In genomic region chr1:77961392-77961791, GRCh38 we compare ENCODE assay signal across 22 cellular contexts. TPM values are rescaled to one million over a fixed set of nuclear protein-coding genes. Genes with fewer than 3 reads are reported as not detected.
DNase-seq lines count a peak whose midpoint lies in the region; ATAC-seq, FAIRE-seq and TF ChIP-seq lines count a peak whose summit lies in the region.
"Had no signal": no experiment of that assay in that cellular context is flagged by ENCODE, and none has a peak within 500 bp of the region (broad histone marks: within the 10 kb centered on the region; RNA-seq: fewer than 3 reads in every experiment).

No MANE protein-coding gene starts in this region.

- no peak for DNase-seq in activated CD4-positive, alpha-beta T cell treated with anti-CD3 and anti-CD28 coated beads, Interleukin-2, amount 10 ng/mL, durations not matched to agents 24 days and 14 days
- no peak for DNase-seq in activated CD4-positive, alpha-beta T cell treated with anti-CD3 and anti-CD28 coated beads, Interleukin-2, amount 10 ng/mL, durations not matched to agents 7 days and 5 days
- DNase-seq in GM18507 (ENCODE audit: extremely low spot score, insufficient read length, low read depth) (no peak), adrenal gland (peak in 3 of 7 donors; percentile 32 to 40 (median 35)), mucosa of descending colon (no peak), lower lobe of right lung (no peak), GF-D8 (lab: John Stamatoyannopoulos, UW) (no peak)
- DNase-seq: activated gamma-delta T cell treated with Interleukin-2 at 50 U/mL for 16 hours, BE2C, erythroblast, foreskin fibroblast, GM23248, hippocampal formation, Kasumi-1, NCI-H1930, NCI-H748 treated with DMSO at 0.1 percent for 48 hours, occipital lobe, upper lobe of left lung had no signal

- TF ChIP-seq CTCF in adrenal gland (IDR thresholded peaks at IDR 0.05) (no peak), mucosa of descending colon (IDR thresholded peaks at IDR 0.05) (no peak), lower lobe of right lung (IDR thresholded peaks at IDR 0.05) (no peak)

- H3K27me3 ChIP-seq in adrenal gland: no peaks in the 10 kb centered on the region
- H3K27me3 ChIP-seq in lower lobe of right lung (ENCODE audit: low read depth): no peaks in the 10 kb centered on the region
- H3K27me3 ChIP-seq: BE2C, upper lobe of left lung had no signal

- H3K4me3 ChIP-seq in adrenal gland (no peak overlapping the region), mucosa of descending colon (no peak overlapping the region), lower lobe of right lung (no peak overlapping the region)
- H3K4me3 ChIP-seq: GM23248, lung, upper lobe of left lung had no signal

- no peaks in the 10 kb centered on the region for H3K9me3 Mint-ChIP-seq in activated CD4-positive, alpha-beta T cell treated with anti-CD3 and anti-CD28 coated beads, Interleukin-2, amount 10 ng/mL, durations not matched to agents 24 days and 14 days
- H3K9me3 Mint-ChIP-seq in activated CD4-positive, alpha-beta T cell treated with anti-CD3 and anti-CD28 coated beads, Interleukin-2, amount 10 ng/mL, durations not matched to agents 7 days and 5 days: no peaks in the 10 kb centered on the region
- H3K9me3 Mint-ChIP-seq: WTC11 had no signal

- no peak overlapping the region for H3K4me3 Mint-ChIP-seq in activated CD4-positive, alpha-beta T cell treated with anti-CD3 and anti-CD28 coated beads, Interleukin-2, amount 10 ng/mL, durations not matched to agents 24 days and 14 days
- H3K4me3 Mint-ChIP-seq in activated CD4-positive, alpha-beta T cell treated with anti-CD3 and anti-CD28 coated beads, Interleukin-2, amount 10 ng/mL, durations not matched to agents 7 days and 5 days: no peak overlapping the region
- H3K4me3 Mint-ChIP-seq: WTC11 had no signal

- no peak for TF ChIP-seq POLR2A in adrenal gland (IDR thresholded peaks at IDR 0.05)

- peaks cover 73% of the 10 kb centered on the region for H3K36me3 Mint-ChIP-seq in activated CD4-positive, alpha-beta T cell treated with anti-CD3 and anti-CD28 coated beads, Interleukin-2, amount 10 ng/mL, durations not matched to agents 24 days and 14 days (ENCODE audit: low read depth)
- peaks cover 75% of the 10 kb centered on the region for H3K36me3 Mint-ChIP-seq in activated CD4-positive, alpha-beta T cell treated with anti-CD3 and anti-CD28 coated beads, Interleukin-2, amount 10 ng/mL, durations not matched to agents 7 days and 5 days (ENCODE audit: low read depth)

- WGBS in adrenal gland, 4 donors: 42 to 54% (median 48%) methylated on average over 2 of the region's 2 CpGs

- H3K9me3 ChIP-seq in adrenal gland (replicated peaks in 1 of 3): no peaks in the 10 kb centered on the region
- H3K9me3 ChIP-seq in mucosa of descending colon: no peaks in the 10 kb centered on the region
- H3K9me3 ChIP-seq in lower lobe of right lung: no peaks in the 10 kb centered on the region
- H3K9me3 ChIP-seq: BE2C, upper lobe of left lung had no signal

- POLR2A ChIA-PET in activated CD4-positive, alpha-beta T cell treated with anti-CD3 and anti-CD28 coated beads, Interleukin-2, amount 10 ng/mL, durations not matched to agents 7 days and 5 days (lab: Charles Lee): no interaction called here

- intact Hi-C loops in activated CD4-positive, alpha-beta T cell treated with anti-CD3 and anti-CD28 coated beads, Interleukin-2, amount 10 ng/mL, durations not matched to agents 24 days and 14 days (cut with micrococcal nuclease): loop anchor here (5.0 kb wide), 1 partner anchor 41 kb away; the partner anchor contains the start of gene DNAJB4
- intact Hi-C loops in adrenal gland (cut with DNase I): no loop called here
- intact Hi-C loops in mucosa of descending colon (cut with DNase I, micrococcal nuclease): no loop called here
- intact Hi-C loops in lower lobe of right lung (cut with DNase I): no loop called here

- peaks cover 17 to 47% of the 10 kb centered on the region in 2 donors for H3K4me1 ChIP-seq in adrenal gland (replicated peaks in 1 of 2)
- no peaks in the 10 kb centered on the region for H3K4me1 ChIP-seq in mucosa of descending colon (ENCODE audit: low read depth)
- no peaks in the 10 kb centered on the region for H3K4me1 ChIP-seq in lower lobe of right lung
- H3K4me1 ChIP-seq: BE2C had no signal

- H3K27me3 Mint-ChIP-seq in activated CD4-positive, alpha-beta T cell treated with anti-CD3 and anti-CD28 coated beads, Interleukin-2, amount 10 ng/mL, durations not matched to agents 24 days and 14 days: no peaks in the 10 kb centered on the region
- H3K27me3 Mint-ChIP-seq in activated CD4-positive, alpha-beta T cell treated with anti-CD3 and anti-CD28 coated beads, Interleukin-2, amount 10 ng/mL, durations not matched to agents 7 days and 5 days: no peaks in the 10 kb centered on the region

- peaks cover 25% of the 10 kb centered on the region for H3K4me1 Mint-ChIP-seq in activated CD4-positive, alpha-beta T cell treated with anti-CD3 and anti-CD28 coated beads, Interleukin-2, amount 10 ng/mL, durations not matched to agents 24 days and 14 days
- peaks cover 9% of the 10 kb centered on the region for H3K4me1 Mint-ChIP-seq in activated CD4-positive, alpha-beta T cell treated with anti-CD3 and anti-CD28 coated beads, Interleukin-2, amount 10 ng/mL, durations not matched to agents 7 days and 5 days
- H3K4me1 Mint-ChIP-seq: WTC11 had no signal

- peaks cover 0 to 97% of the 10 kb centered on the region in 2 donors for H3K36me3 ChIP-seq in adrenal gland (replicated peaks in 1 of 2)
- peaks cover 31% of the 10 kb centered on the region for H3K36me3 ChIP-seq in mucosa of descending colon (ENCODE audit: low read depth)
- H3K36me3 ChIP-seq in lower lobe of right lung: peaks cover 99% of the 10 kb centered on the region

- FAIRE-seq in GM18507 (lab: Jason Lieb, UNC): peak; percentile 21
- FAIRE-seq: A204.1 had no signal

- H3K27ac ChIP-seq in adrenal gland: peak overlapping the region in 3 of 5 donors; percentile 45 to 66 (median 48)
- H3K27ac ChIP-seq in lower lobe of right lung: no peak overlapping the region
- H3K27ac ChIP-seq: GM23248, upper lobe of left lung had no signal

- H3K27ac Mint-ChIP-seq in activated CD4-positive, alpha-beta T cell treated with anti-CD3 and anti-CD28 coated beads, Interleukin-2, amount 10 ng/mL, durations not matched to agents 24 days and 14 days: peak overlapping the region; percentile 61
- H3K27ac Mint-ChIP-seq in activated CD4-positive, alpha-beta T cell treated with anti-CD3 and anti-CD28 coated beads, Interleukin-2, amount 10 ng/mL, durations not matched to agents 7 days and 5 days: no peak overlapping the region
- H3K27ac Mint-ChIP-seq: WTC11 had no signal

- ATAC-seq in mucosa of descending colon: peak; percentile 22
- no peak for ATAC-seq in lower lobe of right lung
- ATAC-seq in GM18907 (IDR thresholded peaks at IDR 0.05; ENCODE audit: unreplicated experiment): no peak
- ATAC-seq: WTC11 had no signal

- CTCF ChIA-PET in activated CD4-positive, alpha-beta T cell treated with anti-CD3 and anti-CD28 coated beads, Interleukin-2, amount 10 ng/mL, durations not matched to agents 7 days and 5 days (lab: Charles Lee): no interaction called here

RNA-seq across cellular contexts. Expression of gene FUBP1, which starts 17.5 kb away (rescaled TPM):
- 278 and 284 TPM in 2 replicates for total RNA-seq in activated CD4-positive, alpha-beta T cell treated with anti-CD3 and anti-CD28 coated beads, Interleukin-2, amount 10 ng/mL, durations not matched to agents 24 days and 14 days
- total RNA-seq in activated CD4-positive, alpha-beta T cell treated with anti-CD3 and anti-CD28 coated beads, Interleukin-2, amount 10 ng/mL, durations not matched to agents 7 days and 5 days: 100 to 1,000 TPM; 193 to 217 TPM
- 100 to 1,000 TPM in 4 of 8 donors, 10 to 100 TPM in 4; 65.8 to 169 (median 108) TPM for total RNA-seq in adrenal gland
- 100 to 1,000 TPM in 1 of 3 donors, 10 to 100 TPM in 2; 37.3 to 177 (median 59.2) TPM for polyA plus RNA-seq in adrenal gland
- total RNA-seq in mucosa of descending colon: 100 to 1,000 TPM in 1 of 3 donors, 10 to 100 TPM in 2; 86.5 to 105 (median 97.8) TPM
- 96.6 TPM for total RNA-seq in lower lobe of right lung

RNA-seq across cellular contexts. Expression of gene DNAJB4, which starts 43.3 kb away (rescaled TPM):
- total RNA-seq in activated CD4-positive, alpha-beta T cell treated with anti-CD3 and anti-CD28 coated beads, Interleukin-2, amount 10 ng/mL, durations not matched to agents 24 days and 14 days: 10.3 and 11.0 TPM in 2 replicates
- 10 to 100 TPM; 11.5 to 13.2 TPM for total RNA-seq in activated CD4-positive, alpha-beta T cell treated with anti-CD3 and anti-CD28 coated beads, Interleukin-2, amount 10 ng/mL, durations not matched to agents 7 days and 5 days
- total RNA-seq in adrenal gland: 100 to 1,000 TPM in 2 of 8 donors, 10 to 100 TPM in 6; 31.8 to 182 (median 68.8) TPM
- polyA plus RNA-seq in adrenal gland: 100 to 1,000 TPM in 1 of 3 donors, 10 to 100 TPM in 2; 32.1 to 165 (median 41.8) TPM
- total RNA-seq in mucosa of descending colon: 10 to 100 TPM; 15.8 to 42.2 (median 19.4) TPM
- total RNA-seq in lower lobe of right lung: 29.0 TPM
